ENCODE assay signal across 1 cellular context in the genomic region with DNA sequence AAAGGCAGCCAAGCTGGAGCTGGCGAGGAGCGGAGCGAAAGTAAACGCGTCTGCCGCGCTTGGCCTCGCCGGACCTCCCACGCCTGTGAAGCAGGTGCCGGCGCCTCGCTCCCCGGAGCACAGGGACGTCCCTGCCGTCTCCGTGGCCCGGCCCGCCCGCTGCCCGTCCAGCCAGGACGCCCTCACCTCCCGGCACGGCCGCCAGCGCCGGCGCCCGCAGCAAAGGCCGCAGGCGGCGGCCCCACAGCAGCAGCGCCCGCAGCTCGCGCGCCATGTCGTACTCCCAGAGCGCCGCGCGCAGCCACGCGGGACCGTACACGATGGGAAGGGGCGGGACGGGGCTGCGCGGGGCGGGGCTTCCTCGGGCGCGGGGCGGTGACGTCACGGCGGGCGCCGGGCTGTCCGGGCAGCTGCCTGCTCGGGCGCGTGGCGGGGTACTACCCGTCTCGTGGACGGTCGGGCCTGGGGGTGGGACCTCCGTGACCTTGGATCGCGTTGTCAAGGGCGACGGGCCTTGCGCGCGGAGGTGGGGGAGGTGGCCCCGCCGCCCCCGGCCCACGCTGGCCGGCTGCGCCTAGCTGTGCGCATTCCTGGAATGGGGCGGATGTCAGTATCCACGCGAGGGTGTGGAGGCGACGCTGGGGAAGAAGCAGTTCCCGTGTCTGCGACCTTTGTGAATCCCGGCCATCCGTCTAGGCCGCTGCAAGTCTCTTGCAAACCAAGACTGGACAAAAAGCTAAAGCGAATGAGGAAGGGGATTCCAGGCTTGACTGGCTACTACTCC.
TF ChIP-seq lines count a peak whose summit lies in the region.

A gene (minus strand): TSS at position 290 of the 784 bp plus-strand sequence. CDS start 16 bp downstream, at position 274.

TF ChIP-seq in K562, 482 proteins besides CTCF, POLR2A, EP300 and RAD21 (continued from another document):
- TF ChIP-seq, protein P1, sequence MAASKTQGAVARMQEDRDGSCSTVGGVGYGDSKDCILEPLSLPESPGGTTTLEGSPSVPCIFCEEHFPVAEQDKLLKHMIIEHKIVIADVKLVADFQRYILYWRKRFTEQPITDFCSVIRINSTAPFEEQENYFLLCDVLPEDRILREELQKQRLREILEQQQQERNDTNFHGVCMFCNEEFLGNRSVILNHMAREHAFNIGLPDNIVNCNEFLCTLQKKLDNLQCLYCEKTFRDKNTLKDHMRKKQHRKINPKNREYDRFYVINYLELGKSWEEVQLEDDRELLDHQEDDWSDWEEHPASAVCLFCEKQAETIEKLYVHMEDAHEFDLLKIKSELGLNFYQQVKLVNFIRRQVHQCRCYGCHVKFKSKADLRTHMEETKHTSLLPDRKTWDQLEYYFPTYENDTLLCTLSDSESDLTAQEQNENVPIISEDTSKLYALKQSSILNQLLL (CRISPR knock-in tag; IDR thresholded peaks at IDR 0.05; ENCODE audit: borderline replicate concordance): no peak
- TF ChIP-seq BRD9 (IDR thresholded peaks at IDR 0.05; ENCODE audit: low read depth, partially characterized antibody) (no peak), EWSR1 (IDR thresholded peaks at IDR 0.05; ENCODE audit: borderline replicate concordance, low read depth, partially characterized antibody) (no peak), SMAD4 (CRISPR knock-in tag; conservative IDR thresholded peaks at IDR 0.05) (0 out of 2 replicates have a peak, but pooled peaks have one; percentile 46), EGR1 (conservative IDR thresholded peaks at IDR 0.05) (peak; percentile 87), PHF8 (IDR thresholded peaks at IDR 0.05; ENCODE audit: borderline replicate concordance, low read length) (peak; percentile 99), SNRNP70 (optimal IDR thresholded peaks at IDR 0.05; ENCODE audit: low read depth, low read length) (no peak), GTF2F1 (IDR thresholded peaks at IDR 0.05; ENCODE audit: low read depth, low read length) (no peak; the same call in 1 of the 2 replicates), MEF2A (IDR thresholded peaks at IDR 0.05; ENCODE audit: control insufficient read depth, low read depth, low read length) (no peak), NONO (IDR thresholded peaks at IDR 0.05; ENCODE audit: low read depth in 2 of 2, low read length in 1 of 2) (peak; percentile 64 to 66; a peak in 3 of 4 replicates), HDAC2 (IDR thresholded peaks at IDR 0.05) (no peak)
- TF ChIP-seq, protein P2, sequence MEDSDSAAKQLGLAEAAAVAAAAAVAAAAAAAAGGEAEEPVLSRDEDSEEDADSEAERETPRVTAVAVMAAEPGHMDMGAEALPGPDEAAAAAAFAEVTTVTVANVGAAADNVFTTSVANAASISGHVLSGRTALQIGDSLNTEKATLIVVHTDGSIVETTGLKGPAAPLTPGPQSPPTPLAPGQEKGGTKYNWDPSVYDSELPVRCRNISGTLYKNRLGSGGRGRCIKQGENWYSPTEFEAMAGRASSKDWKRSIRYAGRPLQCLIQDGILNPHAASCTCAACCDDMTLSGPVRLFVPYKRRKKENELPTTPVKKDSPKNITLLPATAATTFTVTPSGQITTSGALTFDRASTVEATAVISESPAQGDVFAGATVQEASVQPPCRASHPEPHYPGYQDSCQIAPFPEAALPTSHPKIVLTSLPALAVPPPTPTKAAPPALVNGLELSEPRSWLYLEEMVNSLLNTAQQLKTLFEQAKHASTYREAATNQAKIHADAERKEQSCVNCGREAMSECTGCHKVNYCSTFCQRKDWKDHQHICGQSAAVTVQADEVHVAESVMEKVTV (CRISPR knock-in tag; IDR thresholded peaks at IDR 0.05): no peak
- TF ChIP-seq, protein P3, sequence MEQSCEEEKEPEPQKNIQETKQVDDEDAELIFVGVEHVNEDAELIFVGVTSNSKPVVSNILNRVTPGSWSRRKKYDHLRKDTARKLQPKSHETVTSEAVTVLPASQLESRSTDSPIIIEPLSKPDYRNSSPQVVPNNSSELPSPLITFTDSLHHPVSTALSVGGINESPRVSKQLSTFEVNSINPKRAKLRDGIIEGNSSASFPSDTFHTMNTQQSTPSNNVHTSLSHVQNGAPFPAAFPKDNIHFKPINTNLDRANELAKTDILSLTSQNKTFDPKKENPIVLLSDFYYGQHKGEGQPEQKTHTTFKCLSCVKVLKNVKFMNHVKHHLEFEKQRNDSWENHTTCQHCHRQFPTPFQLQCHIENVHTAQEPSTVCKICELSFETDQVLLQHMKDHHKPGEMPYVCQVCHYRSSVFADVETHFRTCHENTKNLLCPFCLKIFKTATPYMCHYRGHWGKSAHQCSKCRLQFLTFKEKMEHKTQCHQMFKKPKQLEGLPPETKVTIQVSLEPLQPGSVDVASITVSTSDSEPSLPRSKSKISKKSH (CRISPR knock-in tag; IDR thresholded peaks at IDR 0.05): no peak
